ENCODE assay signal across 7 cellular contexts in genomic region chr18:34315953-34316352, GRCh38.
"Had no signal": no experiment of that assay in that cellular context is flagged by ENCODE, and none has a peak within 500 bp of the region (broad histone marks: within the 10 kb centered on the region; RNA-seq: fewer than 3 reads in every experiment).

No MANE protein-coding gene starts in this region.

- DNase-seq: GDM1, GF-D8 had no signal

- FAIRE-seq: G401.6, GM12891, GM12892, GM18507, GM19239 had no signal
